In the genomic region with DNA sequence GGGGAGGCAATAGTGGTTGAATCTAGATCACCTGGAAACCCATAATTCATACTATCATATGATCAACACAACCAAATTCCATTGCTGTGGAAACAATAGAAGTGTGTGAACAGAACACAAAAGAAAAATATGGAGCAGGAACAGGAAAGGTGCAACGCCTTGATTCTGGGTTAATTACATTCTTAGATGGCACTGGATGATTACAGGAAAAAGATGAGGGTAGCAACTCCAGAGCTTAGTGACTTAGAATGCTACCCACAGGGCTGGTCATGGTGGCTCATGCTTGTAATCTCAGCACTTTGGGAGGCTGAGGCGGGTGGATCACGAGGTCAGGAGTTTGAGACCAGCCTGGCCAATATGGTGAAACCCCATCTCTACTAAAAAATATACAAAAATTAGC, we compare ENCODE assay signal across 16 cellular contexts. TPM values are rescaled to one million over a fixed set of nuclear protein-coding genes. Genes with fewer than 3 reads are reported as not detected.
"Had no signal": no experiment of that assay in that cellular context is flagged by ENCODE, and none has a peak within 500 bp of the region (broad histone marks: within the 10 kb centered on the region; RNA-seq: fewer than 3 reads in every experiment).

No MANE protein-coding gene starts in this region.

RNA-seq across cellular contexts. Expression of a gene that starts 19.6 kb away (rescaled TPM):
- total RNA-seq: naive thymus-derived CD8-positive, alpha-beta T cell; neural crest cell; occipital lobe; omental fat pad; posterior vena cava; progenitor cell of endocrine pancreas; psoas muscle; pulmonary artery endothelial cell; right atrium auricular region; right cardiac atrium; right lobe of liver; sigmoid colon; smooth muscle cell; spleen had no signal
- polyA plus RNA-seq: naive thymus-derived CD4-positive, alpha-beta T cell; naive thymus-derived CD8-positive, alpha-beta T cell; neural cell; right cardiac atrium; smooth muscle cell had no signal
